8 cellular contexts compared by ENCODE assay signal in the genomic region with DNA sequence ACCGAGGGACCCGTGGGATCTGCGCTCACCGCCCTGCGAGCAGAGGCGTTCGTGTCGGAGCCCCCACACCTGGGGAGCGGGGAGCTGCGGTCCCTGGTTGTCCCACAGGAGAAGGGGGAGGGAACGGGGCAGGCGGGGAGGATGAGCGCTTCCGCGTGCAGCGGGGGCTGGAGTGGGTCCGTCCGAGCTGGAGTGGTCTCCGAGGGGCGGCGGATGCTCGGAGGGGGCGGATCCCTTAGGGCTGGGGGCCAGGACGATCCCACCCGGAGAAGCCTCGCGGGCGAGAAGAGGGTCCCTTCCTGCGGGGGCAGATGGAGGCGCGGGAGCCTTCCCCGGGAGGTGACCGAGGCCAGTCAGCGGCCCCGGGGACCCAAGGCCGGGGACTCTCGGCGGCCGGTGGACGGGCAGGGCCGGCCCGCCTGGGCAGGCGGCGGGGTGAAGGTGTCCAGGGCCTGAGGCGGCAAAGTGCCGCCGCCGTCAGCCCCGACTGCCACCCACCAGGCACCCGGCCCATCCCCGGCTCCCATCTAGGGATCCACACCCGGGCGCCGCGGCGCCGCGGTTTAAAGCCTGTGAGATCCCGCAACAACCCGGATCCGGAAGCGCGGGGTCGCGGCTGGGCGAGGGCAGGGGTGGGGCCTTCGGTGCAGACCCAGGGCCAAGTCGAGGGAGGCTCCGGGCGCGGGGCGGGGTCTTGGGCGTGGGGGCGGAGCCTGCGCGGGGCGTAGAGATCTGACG. TPM values are rescaled to one million over a fixed set of nuclear protein-coding genes. Genes with fewer than 3 reads are reported as not detected.
DNase-seq lines count a peak whose midpoint lies in the region; ATAC-seq and TF ChIP-seq lines count a peak whose summit lies in the region.

No MANE protein-coding gene starts in this region.

- TF ChIP-seq CTCF in left lung (IDR thresholded peaks at IDR 0.05) = no peak

- ATAC-seq in HG02759 (IDR thresholded peaks at IDR 0.05; ENCODE audit: unreplicated experiment) (peak; percentile 95), left lung (peak; percentile 99), HG02642 (IDR thresholded peaks at IDR 0.05; ENCODE audit: poor library complexity, unreplicated experiment) (no peak)

- no peaks in the 10 kb centered on the region for H3K9me3 Mint-ChIP-seq in activated CD4-positive, alpha-beta T cell treated with anti-CD3 and anti-CD28 coated beads, Interleukin-2, amount 10 ng/mL, durations not matched to agents 7 days and 5 days
- H3K9me3 Mint-ChIP-seq in dendritic cell treated with granulocyte-macrophage colony-stimulating factor and Interleukin-4, amounts not matched to agents 40 ng/mL and 50 ng/mL, for 4 days = no peaks in the 10 kb centered on the region

- no peaks in the 10 kb centered on the region for H3K9me3 ChIP-seq in left lung

- CTCF ChIA-PET in activated CD4-positive, alpha-beta T cell treated with anti-CD3 and anti-CD28 coated beads, Interleukin-2, amount 10 ng/mL, durations not matched to agents 7 days and 5 days (lab: Charles Lee) = no interaction called here

- peak overlapping the region; percentile 26 to 67 for H3K27ac ChIP-seq in left lung

- POLR2A ChIA-PET in activated CD4-positive, alpha-beta T cell treated with anti-CD3 and anti-CD28 coated beads, Interleukin-2, amount 10 ng/mL, durations not matched to agents 7 days and 5 days (lab: Charles Lee) = no interaction called here

- peak overlapping the region; percentile 72 for H3K4me3 Mint-ChIP-seq in activated CD4-positive, alpha-beta T cell treated with anti-CD3 and anti-CD28 coated beads, Interleukin-2, amount 10 ng/mL, durations not matched to agents 7 days and 5 days
- H3K4me3 Mint-ChIP-seq in dendritic cell treated with granulocyte-macrophage colony-stimulating factor and Interleukin-4, amounts not matched to agents 40 ng/mL and 50 ng/mL, for 4 days = peak overlapping the region; percentile 74

- no peaks in the 10 kb centered on the region for H3K36me3 Mint-ChIP-seq in activated CD4-positive, alpha-beta T cell treated with anti-CD3 and anti-CD28 coated beads, Interleukin-2, amount 10 ng/mL, durations not matched to agents 7 days and 5 days (ENCODE audit: low read depth)
- peaks cover 11% of the 10 kb centered on the region for H3K36me3 Mint-ChIP-seq in dendritic cell treated with granulocyte-macrophage colony-stimulating factor and Interleukin-4, amounts not matched to agents 40 ng/mL and 50 ng/mL, for 4 days (ENCODE audit: low read depth)

- peaks cover 27% of the 10 kb centered on the region for H3K4me1 Mint-ChIP-seq in activated CD4-positive, alpha-beta T cell treated with anti-CD3 and anti-CD28 coated beads, Interleukin-2, amount 10 ng/mL, durations not matched to agents 7 days and 5 days
- peaks cover 36% of the 10 kb centered on the region for H3K4me1 Mint-ChIP-seq in dendritic cell treated with granulocyte-macrophage colony-stimulating factor and Interleukin-4, amounts not matched to agents 40 ng/mL and 50 ng/mL, for 4 days (ENCODE audit: low read depth)

- peaks cover 0 to 13% of the 10 kb centered on the region in 2 donors for H3K27me3 ChIP-seq in left lung

- intact Hi-C loops in dendritic cell treated with granulocyte-macrophage colony-stimulating factor and Interleukin-4, amounts not matched to agents 40 ng/mL and 50 ng/mL, for 4 days (cut with micrococcal nuclease) = loop anchor here (10.0 kb wide), 1 partner anchor 48 kb away; the partner anchor contains the start of gene LRRC47
- intact Hi-C loops in left lung (cut with DNase I) = no loop called here

- H3K4me3 ChIP-seq in left lung = peak overlapping the region; percentile 78 to 87

- DNase-seq in EL (peak; percentile 73), NCI-H226 (peak; percentile 69), left lung (peak; percentile 87 to 98)
- peak; percentile 91 for DNase-seq in activated CD4-positive, alpha-beta T cell treated with anti-CD3 and anti-CD28 coated beads, Interleukin-2, amount 10 ng/mL, durations not matched to agents 7 days and 5 days
- peak; percentile 83 for DNase-seq in stimulated activated CD4-positive, alpha-beta T cell treated with anti-CD3 and anti-CD28 coated beads, Interleukin-2, amount 100 ng/mL, for 4 hours (ENCODE audit: low read depth)

- H3K4me1 ChIP-seq in left lung = peaks cover 6 to 32% of the 10 kb centered on the region in 2 donors

- peak overlapping the region; percentile 73 for H3K27ac Mint-ChIP-seq in activated CD4-positive, alpha-beta T cell treated with anti-CD3 and anti-CD28 coated beads, Interleukin-2, amount 10 ng/mL, durations not matched to agents 7 days and 5 days
- peak overlapping the region; percentile 65 for H3K27ac Mint-ChIP-seq in dendritic cell treated with granulocyte-macrophage colony-stimulating factor and Interleukin-4, amounts not matched to agents 40 ng/mL and 50 ng/mL, for 4 days

- H3K36me3 ChIP-seq in left lung = peaks cover 0 to 15% of the 10 kb centered on the region in 2 donors

- peaks cover 3% of the 10 kb centered on the region for H3K27me3 Mint-ChIP-seq in activated CD4-positive, alpha-beta T cell treated with anti-CD3 and anti-CD28 coated beads, Interleukin-2, amount 10 ng/mL, durations not matched to agents 7 days and 5 days
- peaks cover 6% of the 10 kb centered on the region for H3K27me3 Mint-ChIP-seq in dendritic cell treated with granulocyte-macrophage colony-stimulating factor and Interleukin-4, amounts not matched to agents 40 ng/mL and 50 ng/mL, for 4 days

RNA-seq across cellular contexts. Expression of gene CCDC27, which starts 5.3 kb away (rescaled TPM):
- total RNA-seq in activated CD4-positive, alpha-beta T cell treated with anti-CD3 and anti-CD28 coated beads, Interleukin-2, amount 10 ng/mL, durations not matched to agents 7 days and 5 days = not detected
- not detected for total RNA-seq in left lung

RNA-seq across cellular contexts. Expression of gene SMIM1, which starts 25.6 kb away (rescaled TPM):
- under 1 TPM in 1 of 2 experiments, not detected in 1; 0.71 TPM for total RNA-seq in activated CD4-positive, alpha-beta T cell treated with anti-CD3 and anti-CD28 coated beads, Interleukin-2, amount 10 ng/mL, durations not matched to agents 7 days and 5 days
- 1 to 10 TPM; 6.5 TPM for total RNA-seq in left lung

RNA-seq across cellular contexts. Expression of gene LRRC47, which starts 49.3 kb away (rescaled TPM):
- total RNA-seq in activated CD4-positive, alpha-beta T cell treated with anti-CD3 and anti-CD28 coated beads, Interleukin-2, amount 10 ng/mL, durations not matched to agents 7 days and 5 days = 10 to 100 TPM; 37.7 to 42.7 TPM
- total RNA-seq in left lung = 10 to 100 TPM; 34.2 to 36.6 TPM

Comparison
In these comparisons a context has a peak if more than half of its experiments do, and no peak if none do; other contexts are left out.
1. RNA of gene SMIM1, which starts 25.6 kb away (total RNA-seq): 6.5 TPM in left lung; 0.71 TPM in activated CD4-positive, alpha-beta T cell treated with anti-CD3 and anti-CD28 coated beads, Interleukin-2, amount 10 ng/mL, durations not matched to agents 7 days and 5 days; every median in the first group is over 4 times any median in the second.
2. Peak in every context shown above with its lines, with median percentiles within 50 percentile points of each other: DNase-seq.